In genomic region chr13:42999491-42999890, GRCh38 we compare ENCODE assay signal across 17 cellular contexts. TPM values are rescaled to one million over a fixed set of nuclear protein-coding genes. Genes with fewer than 3 reads are reported as not detected.
DNase-seq lines count a peak whose midpoint lies in the region; ATAC-seq and TF ChIP-seq lines count a peak whose summit lies in the region.
"Had no signal": no experiment of that assay in that cellular context is flagged by ENCODE, and none has a peak within 500 bp of the region (broad histone marks: within the 10 kb centered on the region; RNA-seq: fewer than 3 reads in every experiment).

No MANE protein-coding gene starts in this region.

- ATAC-seq in Right ventricle myocardium inferior, result no peak
- ATAC-seq in GM21576 (IDR thresholded peaks at IDR 0.05; ENCODE audit: unreplicated experiment), result no peak

- no peak for TF ChIP-seq POLR2A in testis (IDR thresholded peaks at IDR 0.05)

- H3K27me3 ChIP-seq in cardiac muscle cell, result no peaks in the 10 kb centered on the region
- H3K27me3 ChIP-seq in testis, result no peaks in the 10 kb centered on the region

- DNase-seq in cardiac muscle cell (ENCODE audit: low read depth in 1 of 2, low spot score in 1 of 2) (no peak), Right ventricle myocardium inferior (ENCODE audit: missing footprints) (no peak), islet precursor cell (peak; percentile 64), testis (peak; percentile 40), HK-2 (ENCODE audit: unreplicated experiment) (no peak)
- DNase-seq: 8988T; C1 segment of cervical spinal cord; Calu3; CD4-positive, alpha-beta memory T cell; COR-L47; DMS53; DMS79 treated with DMSO at 0.1 percent for 48 hours; GOT3; HFFc6 had no signal

- TF ChIP-seq CTCF in cardiac muscle cell (IDR thresholded peaks at IDR 0.05; ENCODE audit: low read depth, low read length) (no peak), testis (IDR thresholded peaks at IDR 0.05) (no peak)

- H3K36me3 ChIP-seq in cardiac muscle cell (no peaks in the 10 kb centered on the region), testis (ENCODE audit: low read depth, missing control alignments) (no peaks in the 10 kb centered on the region)
- H3K36me3 ChIP-seq: HAP-1 had no signal

- no peak overlapping the region for H3K4me3 ChIP-seq in cardiac muscle cell
- no peak overlapping the region for H3K4me3 ChIP-seq in testis
- H3K4me3 ChIP-seq: HAP-1 had no signal

- WGBS in testis, 2 donors, result 63 to 81% methylated on average over 2 of the region's 2 CpGs

- peaks cover 33% of the 10 kb centered on the region for H3K4me1 ChIP-seq in cardiac muscle cell (ENCODE audit: low read depth)
- H3K4me1 ChIP-seq in testis, result no peaks in the 10 kb centered on the region

- peak overlapping the region; percentile 31 for H3K27ac ChIP-seq in cardiac muscle cell
- H3K27ac ChIP-seq in testis, result peak overlapping the region; percentile 52 to 54

- H3K9me3 ChIP-seq in cardiac muscle cell (ENCODE audit: low read depth) (no peaks in the 10 kb centered on the region), testis (no peaks in the 10 kb centered on the region)
- H3K9me3 ChIP-seq: HAP-1 had no signal

- intact Hi-C loops in Right ventricle myocardium inferior (cut with DNase I) (no loop called here), testis (cut with DNase I; ENCODE audit: low total_unique reads) (no loop called here)

RNA-seq across cellular contexts. Expression of gene EPSTI1, which starts 7.5 kb away (rescaled TPM):
- total RNA-seq in cardiac muscle cell (8.3 and 11.8 TPM in 2 replicates), Right ventricle myocardium inferior (3.8 TPM), testis (10 to 100 TPM in 1 of 2 donors, 1 to 10 TPM in 1; 9.6 to 12.5 TPM)
- polyA plus RNA-seq in cardiac muscle cell (11.1 and 11.9 TPM in 2 replicates), testis (ENCODE audit: insufficient read depth, low read depth, low replicate concordance) (11.4 TPM)
- total RNA-seq: A673 had no signal

RNA-seq across cellular contexts. Expression of gene DNAJC15, which starts 23.9 kb away (rescaled TPM):
- total RNA-seq in cardiac muscle cell, result 0.88 and 1.0 TPM in 2 replicates
- polyA plus RNA-seq in cardiac muscle cell, result 3.9 and 5.2 TPM in 2 replicates
- total RNA-seq in Right ventricle myocardium inferior, result 35.6 TPM
- 10 to 100 TPM; 11.8 to 17.2 TPM for total RNA-seq in testis
- 49.8 TPM for polyA plus RNA-seq in testis (ENCODE audit: insufficient read depth, low read depth, low replicate concordance)

Comparison
In these comparisons a context has a peak if more than half of its experiments do, and no peak if none do; other contexts are left out.
1. DNase-seq: peak in islet precursor cell (single experiment) and testis (single experiment); none in cardiac muscle cell (0 of 2), Right ventricle myocardium inferior (single experiment) and HK-2 (single experiment).